ENCODE assay signal across 19 cellular contexts in genomic region chr6:45003400-45003799, GRCh38.
"Had no signal": no experiment of that assay in that cellular context is flagged by ENCODE, and none has a peak within 500 bp of the region (broad histone marks: within the 10 kb centered on the region; RNA-seq: fewer than 3 reads in every experiment).

No MANE protein-coding gene starts in this region.

- ATAC-seq: activated T-cell treated with anti-CD3 and anti-CD28 coated beads, Interleukin-2, amount 50 U/mL, for 72 hours; body of pancreas; left lung; psoas muscle; sciatic nerve; stimulated activated naive CD8-positive, alpha-beta T cell treated with anti-CD3 and anti-CD28 coated beads, Interleukin-15, Interleukin-2, amounts not matched to agents 100 U/mL and 50 U/mL, for 24 hours had no signal

- H3K4me3 ChIP-seq: body of pancreas, hepatocyte, left lung, psoas muscle had no signal

- H3K27ac Mint-ChIP-seq: activated T-cell treated with anti-CD3 and anti-CD28 coated beads, Interleukin-2, amount 50 U/mL, for 72 hours; memory B cell; nephron; type B pancreatic cell had no signal

- H3K9me3 ChIP-seq: body of pancreas, left lung, psoas muscle had no signal

- H3K4me1 Mint-ChIP-seq: memory B cell, nephron had no signal

- H3K4me1 ChIP-seq: body of pancreas, left lung, psoas muscle had no signal

- H3K4me3 Mint-ChIP-seq: activated CD4-positive, alpha-beta T cell treated with anti-CD3 and anti-CD28 coated beads, Interleukin-2, amount 10 ng/mL, durations not matched to agents 24 days and 14 days; activated naive CD8-positive, alpha-beta T cell; activated T-cell treated with anti-CD3 and anti-CD28 coated beads, Interleukin-2, amount 50 U/mL, for 72 hours; memory B cell; nephron; type B pancreatic cell had no signal

- DNase-seq: activated CD4-positive, alpha-beta T cell treated with anti-CD3 and anti-CD28 coated beads, Interleukin-2, amount 10 ng/mL, durations not matched to agents 24 days and 14 days; activated CD4-positive, CD25-positive, alpha-beta regulatory T cell; activated CD8-positive, alpha-beta memory T cell treated with anti-CD3 and anti-CD28 coated beads, Interleukin-2, amount 50 U/mL, for 48 hours; activated gamma-delta T cell treated with Interleukin-2 at 50 U/mL for 16 hours; activated T-cell treated with anti-CD3 and anti-CD28 coated beads, Interleukin-2, amount 50 U/mL, for 72 hours; amniotic stem cell; caudate nucleus; islet precursor cell; left lung; occipital lobe; psoas muscle; stimulated activated naive CD8-positive, alpha-beta T cell treated with anti-CD3 and anti-CD28 coated beads, Interleukin-15, Interleukin-2, amounts not matched to agents 100 U/mL and 50 U/mL, for 24 hours had no signal

- H3K36me3 ChIP-seq: left lung had no signal

- H3K27me3 Mint-ChIP-seq: activated CD4-positive, alpha-beta T cell treated with anti-CD3 and anti-CD28 coated beads, Interleukin-2, amount 10 ng/mL, durations not matched to agents 24 days and 14 days; activated naive CD8-positive, alpha-beta T cell; memory B cell; type B pancreatic cell had no signal

- H3K9me3 Mint-ChIP-seq: memory B cell, nephron, type B pancreatic cell had no signal

- H3K36me3 Mint-ChIP-seq: memory B cell, type B pancreatic cell had no signal
